Comparison of ENCODE assay signal across 16 cellular contexts in genomic region chr1:6461237-6461530, GRCh38. TPM values are rescaled to one million over a fixed set of nuclear protein-coding genes. Genes with fewer than 3 reads are reported as not detected.
DNase-seq lines count a peak whose midpoint lies in the region; ATAC-seq lines count a peak whose summit lies in the region.
"Had no signal": no experiment of that assay in that cellular context is flagged by ENCODE, and none has a peak within 500 bp of the region (broad histone marks: within the 10 kb centered on the region; RNA-seq: fewer than 3 reads in every experiment).

No MANE protein-coding gene starts in this region.

- H3K4me1 Mint-ChIP-seq in activated CD4-positive, alpha-beta T cell treated with anti-CD3 and anti-CD28 coated beads for 36 hours, result peaks cover 54% of the 10 kb centered on the region
- H3K4me1 Mint-ChIP-seq in IgD-negative memory B cell, result peaks cover 10 to 13% (median 11%) of the 10 kb centered on the region in 3 donors
- H3K4me1 Mint-ChIP-seq in central memory CD8-positive, alpha-beta T cell, result peaks cover 28% of the 10 kb centered on the region
- H3K4me1 Mint-ChIP-seq in naive thymus-derived CD8-positive, alpha-beta T cell, result peaks cover 32 to 73% (median 53%) of the 10 kb centered on the region in 4 donors

- intact Hi-C loops in activated CD4-positive, alpha-beta T cell treated with anti-CD3 and anti-CD28 coated beads for 36 hours (cut with DNase I, micrococcal nuclease), result loop anchor here in 1 of 2 experiments (10.0 kb wide), 2 partner anchors 324 to 466 kb away; partner anchors contain the start of genes CAMTA1 and NPHP4

- no peak for ATAC-seq in activated CD4-positive, alpha-beta T cell treated with anti-CD3 and anti-CD28 coated beads for 36 hours
- ATAC-seq in central memory CD8-positive, alpha-beta T cell (replicated peaks; ENCODE audit: extremely low read depth, poor library complexity, severe bottlenecking), result no peak
- ATAC-seq in naive thymus-derived CD8-positive, alpha-beta T cell, result no peak
- ATAC-seq in GM18868 (IDR thresholded peaks at IDR 0.05; ENCODE audit: unreplicated experiment) (no peak), HG03378 (IDR thresholded peaks at IDR 0.05; ENCODE audit: unreplicated experiment) (no peak)

- peak overlapping the region; percentile 95 for H3K27ac Mint-ChIP-seq in activated CD4-positive, alpha-beta T cell treated with anti-CD3 and anti-CD28 coated beads for 36 hours
- peak overlapping the region in 2 of 3 donors; percentile 53 to 84 for H3K27ac Mint-ChIP-seq in IgD-negative memory B cell
- H3K27ac Mint-ChIP-seq in central memory CD8-positive, alpha-beta T cell (ENCODE audit: low read depth), result peak overlapping the region; percentile 93
- H3K27ac Mint-ChIP-seq in naive thymus-derived CD8-positive, alpha-beta T cell, result peak overlapping the region; percentile 93 to 99 (median 98)
- H3K27ac Mint-ChIP-seq: HFFc6 had no signal

- H3K4me3 Mint-ChIP-seq in activated CD4-positive, alpha-beta T cell treated with anti-CD3 and anti-CD28 coated beads for 36 hours, result peak overlapping the region; percentile 69
- peak overlapping the region in 1 of 4 donors; percentile 79 for H3K4me3 Mint-ChIP-seq in IgD-negative memory B cell
- peak overlapping the region; percentile 72 for H3K4me3 Mint-ChIP-seq in central memory CD8-positive, alpha-beta T cell
- H3K4me3 Mint-ChIP-seq in naive thymus-derived CD8-positive, alpha-beta T cell, result peak overlapping the region; percentile 76 to 95 (median 91)
- H3K4me3 Mint-ChIP-seq: HFFc6 had no signal

- peaks cover 7% of the 10 kb centered on the region for H3K27me3 Mint-ChIP-seq in activated CD4-positive, alpha-beta T cell treated with anti-CD3 and anti-CD28 coated beads for 36 hours
- peaks cover 32% of the 10 kb centered on the region for H3K27me3 Mint-ChIP-seq in IgD-negative memory B cell
- H3K27me3 Mint-ChIP-seq in central memory CD8-positive, alpha-beta T cell, result peaks cover 24% of the 10 kb centered on the region
- H3K27me3 Mint-ChIP-seq in naive thymus-derived CD8-positive, alpha-beta T cell, result peaks cover 1 to 14% (median 7%) of the 10 kb centered on the region in 5 donors

- CTCF ChIA-PET in activated CD4-positive, alpha-beta T cell treated with anti-CD3 and anti-CD28 coated beads for 36 hours (lab: Charles Lee), result interaction anchor here (3.7 kb wide), 1 partner anchor 23 kb away, joined by 12 read pairs; no protein-coding TSS in a partner anchor

- H3K9me3 Mint-ChIP-seq in activated CD4-positive, alpha-beta T cell treated with anti-CD3 and anti-CD28 coated beads for 36 hours (ENCODE audit: low read depth), result no peaks in the 10 kb centered on the region
- H3K9me3 Mint-ChIP-seq in IgD-negative memory B cell, result peaks cover 0 to 1% (median 0%) of the 10 kb centered on the region in 3 donors
- no peaks in the 10 kb centered on the region for H3K9me3 Mint-ChIP-seq in central memory CD8-positive, alpha-beta T cell
- H3K9me3 Mint-ChIP-seq in naive thymus-derived CD8-positive, alpha-beta T cell, result no peaks in the 10 kb centered on the region
- H3K9me3 Mint-ChIP-seq: HFFc6 had no signal

- POLR2A ChIA-PET in activated CD4-positive, alpha-beta T cell treated with anti-CD3 and anti-CD28 coated beads for 36 hours (lab: Charles Lee), result no interaction called here
- POLR2A ChIA-PET in naive thymus-derived CD8-positive, alpha-beta T cell (lab: Charles Lee), result interaction anchor here (1.9 to 4.7 kb wide), 4 partner anchors 12 to 142 kb away, joined by 7 to 58 read pairs (median 20); partner anchors contain the start of genes NOL9, PLEKHG5 and TAS1R1

- no peak for DNase-seq in activated CD4-positive, alpha-beta T cell treated with anti-CD3 and anti-CD28 coated beads for 36 hours
- no peak for DNase-seq in activated CD4-positive, alpha-beta T cell treated with anti-CD3 and anti-CD28 coated beads, Interleukin-2, amount 50 U/mL, for 4 hours
- no peak for DNase-seq in central memory CD8-positive, alpha-beta T cell (ENCODE audit: low spot score in 2 of 2)
- DNase-seq in naive thymus-derived CD8-positive, alpha-beta T cell, result no peak
- no peak for DNase-seq in T-helper 9 cell
- DNase-seq: amygdala, HFFc6, hippocampal formation, MG63, naive B cell, NCI-H2029, NCI-H69, RPMI8226 had no signal

- H3K36me3 Mint-ChIP-seq in activated CD4-positive, alpha-beta T cell treated with anti-CD3 and anti-CD28 coated beads for 36 hours (ENCODE audit: low read depth), result peaks cover 35% of the 10 kb centered on the region
- peaks cover 3% of the 10 kb centered on the region for H3K36me3 Mint-ChIP-seq in IgD-negative memory B cell
- H3K36me3 Mint-ChIP-seq in central memory CD8-positive, alpha-beta T cell (ENCODE audit: insufficient read depth), result peaks cover 16% of the 10 kb centered on the region
- H3K36me3 Mint-ChIP-seq in naive thymus-derived CD8-positive, alpha-beta T cell, result peaks cover 0 to 42% (median 12%) of the 10 kb centered on the region in 3 donors
- H3K36me3 Mint-ChIP-seq: naive B cell had no signal

RNA-seq across cellular contexts. Expression of gene TNFRSF25, which starts 4.8 kb away (rescaled TPM):
- 10 to 100 TPM; 57.3 to 66.7 TPM for total RNA-seq in activated CD4-positive, alpha-beta T cell treated with anti-CD3 and anti-CD28 coated beads for 36 hours
- polyA plus RNA-seq in IgD-negative memory B cell, result 2.3 TPM
- total RNA-seq in naive thymus-derived CD8-positive, alpha-beta T cell, result 100 to 1,000 TPM; 378 to 381 TPM
- polyA plus RNA-seq in naive thymus-derived CD8-positive, alpha-beta T cell, result 10 to 100 TPM in 2 of 3 donors, 1 to 10 TPM in 1; 7.2 to 28.7 (median 10.6) TPM

RNA-seq across cellular contexts. Expression of gene PLEKHG5, which starts 30.3 kb away (rescaled TPM):
- total RNA-seq in activated CD4-positive, alpha-beta T cell treated with anti-CD3 and anti-CD28 coated beads for 36 hours, result 1 to 10 TPM in 1 of 2 experiments, under 1 TPM in 1; 0.76 to 1.1 TPM
- not detected for polyA plus RNA-seq in IgD-negative memory B cell
- 1 to 10 TPM; 6.3 to 7.0 TPM for total RNA-seq in naive thymus-derived CD8-positive, alpha-beta T cell
- 1 to 10 TPM in 1 of 3 donors, under 1 TPM in 2; 0.57 to 1.4 (median 0.59) TPM for polyA plus RNA-seq in naive thymus-derived CD8-positive, alpha-beta T cell

RNA-seq across cellular contexts. Expression of gene ESPN, which starts 36.6 kb away (rescaled TPM):
- under 1 TPM; 0.14 to 0.55 TPM for total RNA-seq in activated CD4-positive, alpha-beta T cell treated with anti-CD3 and anti-CD28 coated beads for 36 hours
- polyA plus RNA-seq in IgD-negative memory B cell, result not detected
- total RNA-seq in naive thymus-derived CD8-positive, alpha-beta T cell, result 1 to 10 TPM; 2.3 to 2.4 TPM
- under 1 TPM; 0.12 to 0.81 (median 0.15) TPM for polyA plus RNA-seq in naive thymus-derived CD8-positive, alpha-beta T cell
- total RNA-seq: HFFc6 had no signal

RNA-seq across cellular contexts. Expression of gene HES2, which starts 41.5 kb away (rescaled TPM):
- under 1 TPM in 1 of 2 experiments, not detected in 1; 0.05 TPM for total RNA-seq in activated CD4-positive, alpha-beta T cell treated with anti-CD3 and anti-CD28 coated beads for 36 hours
- polyA plus RNA-seq in IgD-negative memory B cell, result not detected
- not detected for total RNA-seq in naive thymus-derived CD8-positive, alpha-beta T cell
- not detected for polyA plus RNA-seq in naive thymus-derived CD8-positive, alpha-beta T cell

Comparison
In these comparisons a context has a peak if more than half of its experiments do, and no peak if none do; other contexts are left out.
1. RNA of gene TNFRSF25, which starts 4.8 kb away (total RNA-seq): 378 to 381 TPM in naive thymus-derived CD8-positive, alpha-beta T cell; 57.3 to 66.7 TPM in activated CD4-positive, alpha-beta T cell treated with anti-CD3 and anti-CD28 coated beads for 36 hours; every median in the first group is over 4 times any median in the second.
2. Peak in every context shown above with its lines, with median percentiles within 50 percentile points of each other: H3K27ac Mint-ChIP-seq.